21 cellular contexts compared by ENCODE assay signal in the genomic region with DNA sequence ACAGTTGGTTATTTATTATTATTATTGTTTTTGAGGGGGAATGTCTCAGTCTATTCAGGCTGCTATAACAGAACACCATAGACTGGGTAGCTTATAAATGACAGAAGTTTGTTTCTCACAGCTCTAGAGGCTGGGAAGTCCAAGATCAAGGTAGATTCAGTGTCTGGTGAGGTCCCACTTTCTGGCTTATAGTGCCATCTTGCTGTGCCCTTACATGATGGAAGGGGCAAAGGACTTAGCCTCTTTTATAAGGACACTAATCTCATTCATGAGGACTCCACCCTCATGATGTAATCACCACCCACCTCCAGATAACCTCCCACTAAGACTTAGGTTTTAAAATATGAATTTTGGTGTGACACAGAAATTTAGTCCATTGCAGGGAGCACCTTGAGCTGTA.
A peak's percentile ranks its signal among the peaks of the same experiment; 100 is the strongest.
DNase-seq lines count a peak whose midpoint lies in the region; TF ChIP-seq lines count a peak whose summit lies in the region.
"Had no signal": no experiment of that assay in that cellular context is flagged by ENCODE, and none has a peak within 500 bp of the region (broad histone marks: within the 10 kb centered on the region; RNA-seq: fewer than 3 reads in every experiment).

No MANE protein-coding gene starts in this region.

- intact Hi-C loops in colonic mucosa (cut with DNase I) (no loop called here), transverse colon (cut with DNase I; ENCODE audit: low total_unique reads) (no loop called here)

- POLR2A ChIA-PET in activated CD4-positive, alpha-beta T cell treated with anti-CD3 and anti-CD28 coated beads, Interleukin-2, amount 10 ng/mL, durations not matched to agents 7 days and 5 days (lab: Charles Lee) = no interaction called here

- no peaks in the 10 kb centered on the region for H3K9me3 ChIP-seq in colonic mucosa
- no peaks in the 10 kb centered on the region for H3K9me3 ChIP-seq in mucosa of rectum (ENCODE audit: control insufficient read depth in 2 of 2, low read length in 2 of 2)
- H3K9me3 ChIP-seq in transverse colon = no peaks in the 10 kb centered on the region
- H3K9me3 ChIP-seq: A549, Caco-2 had no signal

- H3K36me3 Mint-ChIP-seq in activated CD4-positive, alpha-beta T cell treated with anti-CD3 and anti-CD28 coated beads, Interleukin-2, amount 10 ng/mL, durations not matched to agents 7 days and 5 days (ENCODE audit: low read depth) = no peaks in the 10 kb centered on the region

- H3K4me3 Mint-ChIP-seq in activated CD4-positive, alpha-beta T cell treated with anti-CD3 and anti-CD28 coated beads, Interleukin-2, amount 10 ng/mL, durations not matched to agents 7 days and 5 days = no peak overlapping the region
- H3K4me3 Mint-ChIP-seq: CD4-positive, alpha-beta T cell; HFFc6 had no signal

- peak; percentile 23 for DNase-seq in DMS53 (lab: John Stamatoyannopoulos, UW)
- DNase-seq in DMS53 treated with DMSO at 0.1 percent for 48 hours (lab: John Stamatoyannopoulos, UW; ENCODE audit: unreplicated experiment) = no peak
- DNase-seq in colonic mucosa = no peak
- no peak for DNase-seq in transverse colon
- no peak for DNase-seq in activated CD4-positive, alpha-beta T cell treated with anti-CD3 and anti-CD28 coated beads, Interleukin-2, amount 10 ng/mL, durations not matched to agents 7 days and 5 days
- no peak for DNase-seq in LoVo (ENCODE audit: low spot score)
- DNase-seq in activated naive CD4-positive, alpha-beta T cell treated with anti-CD3 and anti-CD28 coated beads, Interleukin-2, amount 50 U/mL, for 16 hours = no peak
- DNase-seq: AML-193; CD4-positive, alpha-beta T cell; DMS153; DND-41; EL; GOT3; H7; HFFc6 had no signal

- TF ChIP-seq CTCF in colonic mucosa (IDR thresholded peaks at IDR 0.05) = no peak
- no peak for TF ChIP-seq CTCF in transverse colon (IDR thresholded peaks at IDR 0.05)

- no peaks in the 10 kb centered on the region for H3K27me3 ChIP-seq in colonic mucosa
- no peaks in the 10 kb centered on the region for H3K27me3 ChIP-seq in mucosa of rectum (ENCODE audit: control insufficient read depth in 2 of 2, insufficient read depth in 2 of 2, low read length in 2 of 2)
- H3K27me3 ChIP-seq in transverse colon = no peaks in the 10 kb centered on the region

- in situ Hi-C loops in transverse colon (cut with MboI; ENCODE audit: low pct_ligation_motif_present in 1 of 4, low pct_unique_long_range_greater_than_20kb in 1 of 4, low sequenced_read_pairs in 3 of 4) = no loop called here

- H3K9ac ChIP-seq in colonic mucosa (ENCODE audit: low read depth in 2 of 2, low read length in 2 of 2) = no peak overlapping the region
- no peak overlapping the region for H3K9ac ChIP-seq in mucosa of rectum (ENCODE audit: low read depth in 1 of 2, low read length in 2 of 2)

- H3K4me1 ChIP-seq in colonic mucosa = peaks cover 3% of the 10 kb centered on the region
- peaks cover 10 to 17% of the 10 kb centered on the region in 2 donors for H3K4me1 ChIP-seq in mucosa of rectum (ENCODE audit: control insufficient read depth in 2 of 2, insufficient read depth in 2 of 2, low read length in 2 of 2)
- H3K4me1 ChIP-seq in transverse colon = peaks cover 0 to 29% (median 11%) of the 10 kb centered on the region in 4 donors
- H3K4me1 ChIP-seq: A549, Caco-2 had no signal

- CTCF ChIA-PET in activated CD4-positive, alpha-beta T cell treated with anti-CD3 and anti-CD28 coated beads, Interleukin-2, amount 10 ng/mL, durations not matched to agents 7 days and 5 days (lab: Charles Lee) = no interaction called here

- H3K27ac ChIP-seq in colonic mucosa (peak overlapping the region; percentile 65), mucosa of rectum (ENCODE audit: low read depth in 2 of 2, low read length in 2 of 2) (peak overlapping the region; percentile 72), transverse colon (peak overlapping the region; percentile 61 to 79 (median 74))
- H3K27ac ChIP-seq: 22Rv1, A549, C4-2B had no signal

- no peaks in the 10 kb centered on the region for H3K27me3 Mint-ChIP-seq in activated CD4-positive, alpha-beta T cell treated with anti-CD3 and anti-CD28 coated beads, Interleukin-2, amount 10 ng/mL, durations not matched to agents 7 days and 5 days
- H3K27me3 Mint-ChIP-seq: CD4-positive, alpha-beta T cell had no signal

- H3K4me1 Mint-ChIP-seq in activated CD4-positive, alpha-beta T cell treated with anti-CD3 and anti-CD28 coated beads, Interleukin-2, amount 10 ng/mL, durations not matched to agents 7 days and 5 days = no peaks in the 10 kb centered on the region

- no peak overlapping the region for H3K4me3 ChIP-seq in colonic mucosa
- peak overlapping the region in 1 of 2 donors; percentile 43 for H3K4me3 ChIP-seq in mucosa of rectum (ENCODE audit: low read length in 2 of 2)
- no peak overlapping the region for H3K4me3 ChIP-seq in transverse colon
- H3K4me3 ChIP-seq: A549, GM12878 had no signal

- H3K36me3 ChIP-seq in colonic mucosa (no peaks in the 10 kb centered on the region), mucosa of rectum (ENCODE audit: control insufficient read depth in 2 of 2, insufficient read depth in 2 of 2, low read length in 2 of 2) (no peaks in the 10 kb centered on the region), transverse colon (no peaks in the 10 kb centered on the region)

- TF ChIP-seq POLR2A in transverse colon (IDR thresholded peaks at IDR 0.05) = no peak

- peaks cover 3% of the 10 kb centered on the region for H3K9me3 Mint-ChIP-seq in activated CD4-positive, alpha-beta T cell treated with anti-CD3 and anti-CD28 coated beads, Interleukin-2, amount 10 ng/mL, durations not matched to agents 7 days and 5 days

- TF ChIP-seq EP300 in transverse colon (IDR thresholded peaks at IDR 0.05; ENCODE audit: low read depth) = no peak

- no peak overlapping the region for H3K27ac Mint-ChIP-seq in activated CD4-positive, alpha-beta T cell treated with anti-CD3 and anti-CD28 coated beads, Interleukin-2, amount 10 ng/mL, durations not matched to agents 7 days and 5 days
- H3K27ac Mint-ChIP-seq: CD4-positive, alpha-beta T cell; HFFc6 had no signal
